Comparison of ENCODE assay signal across 8 cellular contexts in the genomic region with DNA sequence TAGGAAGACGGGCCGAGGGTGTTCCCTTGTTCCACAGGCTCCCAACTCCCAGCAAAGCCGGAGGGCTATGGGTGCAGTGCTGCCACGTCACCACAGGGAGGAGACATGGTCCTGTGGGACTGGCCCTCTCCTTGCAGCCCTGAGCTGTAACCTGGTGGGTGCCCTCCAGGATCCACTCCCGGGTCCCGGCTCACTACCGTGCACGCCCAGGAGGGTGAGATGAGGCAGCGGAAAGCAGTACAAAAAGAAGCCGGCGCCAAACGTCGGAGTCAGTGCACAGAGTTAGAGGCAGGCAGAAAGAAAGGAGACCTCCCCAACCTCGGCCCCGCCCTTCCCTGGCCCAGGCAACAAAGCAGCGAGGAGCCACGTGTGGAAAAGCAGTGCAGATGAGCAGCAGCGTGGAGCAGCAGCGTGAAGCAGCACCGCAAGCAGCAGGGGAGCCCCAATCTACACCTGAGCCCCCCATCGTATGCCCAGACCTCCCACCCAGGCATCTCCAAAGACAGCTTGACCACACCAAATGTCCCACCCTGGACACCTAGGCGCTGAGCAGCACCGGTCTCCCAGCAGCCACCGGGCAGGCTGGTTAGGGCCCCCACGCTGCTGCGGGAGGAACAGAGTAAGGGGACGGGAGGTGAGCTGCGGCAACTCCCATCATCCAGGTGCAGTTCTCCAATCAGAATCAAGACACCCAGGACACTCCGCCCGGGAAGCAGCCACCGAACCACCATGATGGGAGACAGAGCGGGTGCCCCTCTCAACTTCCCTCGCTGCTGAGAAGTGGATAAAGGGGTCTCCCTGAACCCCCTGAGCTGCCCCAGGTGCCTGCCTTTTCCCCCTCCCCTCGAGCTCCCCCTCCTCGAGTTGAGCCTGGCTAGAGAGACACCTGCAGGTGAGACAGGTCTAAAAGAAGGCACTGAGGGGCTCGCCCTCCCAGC. TPM values are rescaled to one million over a fixed set of nuclear protein-coding genes. Genes with fewer than 3 reads are reported as not detected.
DNase-seq lines count a peak whose midpoint lies in the region; ATAC-seq and TF ChIP-seq lines count a peak whose summit lies in the region.

No MANE protein-coding gene starts in this region.

- peak overlapping the region; percentile 47 for H3K27ac ChIP-seq in CD4-positive, CD25-positive, alpha-beta regulatory T cell (ENCODE audit: insufficient read depth, low read length, poor library complexity, severe bottlenecking)

- peaks cover 0 to 2% (median 0%) of the 10 kb centered on the region in 7 donors for H3K9me3 Mint-ChIP-seq in CD4-positive, CD25-positive, alpha-beta regulatory T cell
- H3K9me3 Mint-ChIP-seq in activated CD8-positive, alpha-beta memory T cell treated with anti-CD3 and anti-CD28 coated beads, Interleukin-2, amount 10 ng/mL, durations not matched to agents 7 days and 5 days (ENCODE audit: low read depth) = no peaks in the 10 kb centered on the region
- no peaks in the 10 kb centered on the region for H3K9me3 Mint-ChIP-seq in natural killer cell treated with Interleukin-12 subunit alpha and Interleukin-12 subunit beta and Interleukin-15 and Interleukin-18, amount 100 ng/mL, for 72 hours

- CTCF ChIA-PET in activated CD8-positive, alpha-beta memory T cell treated with anti-CD3 and anti-CD28 coated beads, Interleukin-2, amount 10 ng/mL, durations not matched to agents 7 days and 5 days (lab: Charles Lee) = interaction anchor here (0.6 to 2.9 kb wide), 33 partner anchors 10 to 348 kb away, joined by 3 to 63 read pairs (median 4); partner anchors contain the start of genes GLB1L3, IGSF9B and JAM3

- no peaks in the 10 kb centered on the region for H3K27me3 ChIP-seq in CD4-positive, CD25-positive, alpha-beta regulatory T cell (ENCODE audit: control insufficient read depth, insufficient read depth, low read length)

- no peaks in the 10 kb centered on the region for H3K27me3 Mint-ChIP-seq in CD4-positive, CD25-positive, alpha-beta regulatory T cell
- no peaks in the 10 kb centered on the region for H3K27me3 Mint-ChIP-seq in activated CD8-positive, alpha-beta memory T cell treated with anti-CD3 and anti-CD28 coated beads, Interleukin-2, amount 10 ng/mL, durations not matched to agents 7 days and 5 days
- peaks cover 0 to 2% of the 10 kb centered on the region in 2 donors for H3K27me3 Mint-ChIP-seq in natural killer cell treated with Interleukin-12 subunit alpha and Interleukin-12 subunit beta and Interleukin-15 and Interleukin-18, amount 100 ng/mL, for 72 hours

- H3K4me3 Mint-ChIP-seq in CD4-positive, CD25-positive, alpha-beta regulatory T cell = peak overlapping the region; percentile 65 to 95 (median 90)
- H3K4me3 Mint-ChIP-seq in activated CD8-positive, alpha-beta memory T cell treated with anti-CD3 and anti-CD28 coated beads, Interleukin-2, amount 10 ng/mL, durations not matched to agents 7 days and 5 days = peak overlapping the region; percentile 53
- peak overlapping the region; percentile 87 for H3K4me3 Mint-ChIP-seq in natural killer cell treated with Interleukin-12 subunit alpha and Interleukin-12 subunit beta and Interleukin-15 and Interleukin-18, amount 100 ng/mL, for 72 hours

- peak overlapping the region; percentile 79 to 93 (median 80) for H3K27ac Mint-ChIP-seq in CD4-positive, CD25-positive, alpha-beta regulatory T cell
- H3K27ac Mint-ChIP-seq in activated CD8-positive, alpha-beta memory T cell treated with anti-CD3 and anti-CD28 coated beads, Interleukin-2, amount 10 ng/mL, durations not matched to agents 7 days and 5 days = peak overlapping the region; percentile 78
- peak overlapping the region in 1 of 2 donors; percentile 20 for H3K27ac Mint-ChIP-seq in natural killer cell treated with Interleukin-12 subunit alpha and Interleukin-12 subunit beta and Interleukin-15 and Interleukin-18, amount 100 ng/mL, for 72 hours

- H3K4me1 Mint-ChIP-seq in CD4-positive, CD25-positive, alpha-beta regulatory T cell = peaks cover 5 to 22% (median 12%) of the 10 kb centered on the region in 4 donors
- H3K4me1 Mint-ChIP-seq in activated CD8-positive, alpha-beta memory T cell treated with anti-CD3 and anti-CD28 coated beads, Interleukin-2, amount 10 ng/mL, durations not matched to agents 7 days and 5 days = peaks cover 32% of the 10 kb centered on the region
- H3K4me1 Mint-ChIP-seq in natural killer cell treated with Interleukin-12 subunit alpha and Interleukin-12 subunit beta and Interleukin-15 and Interleukin-18, amount 100 ng/mL, for 72 hours (ENCODE audit: low read depth in 2 of 2) = peaks cover 9 to 14% of the 10 kb centered on the region in 2 donors

- peak overlapping the region; percentile 13 for H3K4me3 ChIP-seq in CD4-positive, CD25-positive, alpha-beta regulatory T cell (ENCODE audit: low read depth, low read length)
- no peak overlapping the region for H3K4me3 ChIP-seq in epithelial cell of esophagus (ENCODE audit: low read length)

- peaks cover 19% of the 10 kb centered on the region for H3K4me1 ChIP-seq in CD4-positive, CD25-positive, alpha-beta regulatory T cell (ENCODE audit: control insufficient read depth, insufficient read depth, low read length, poor library complexity, severe bottlenecking)

- H3K36me3 ChIP-seq in CD4-positive, CD25-positive, alpha-beta regulatory T cell (ENCODE audit: control insufficient read depth, insufficient read depth, low read length) = peaks cover 11% of the 10 kb centered on the region

- no peaks in the 10 kb centered on the region for H3K9me3 ChIP-seq in CD4-positive, CD25-positive, alpha-beta regulatory T cell (ENCODE audit: control insufficient read depth in 2 of 2, low read length in 2 of 2)

- peak; percentile 92 for TF ChIP-seq CTCF in epithelial cell of esophagus (IDR thresholded peaks at IDR 0.05; ENCODE audit: insufficient read depth, low read depth, low read length, missing control alignments)

- peaks cover 7% of the 10 kb centered on the region for H3K36me3 Mint-ChIP-seq in CD4-positive, CD25-positive, alpha-beta regulatory T cell
- H3K36me3 Mint-ChIP-seq in activated CD8-positive, alpha-beta memory T cell treated with anti-CD3 and anti-CD28 coated beads, Interleukin-2, amount 10 ng/mL, durations not matched to agents 7 days and 5 days = peaks cover 22% of the 10 kb centered on the region
- no peaks in the 10 kb centered on the region for H3K36me3 Mint-ChIP-seq in natural killer cell treated with Interleukin-12 subunit alpha and Interleukin-12 subunit beta and Interleukin-15 and Interleukin-18, amount 100 ng/mL, for 72 hours

- peak; percentile 78 to 83 for ATAC-seq in CD4-positive, CD25-positive, alpha-beta regulatory T cell (ENCODE audit: low read depth in 2 of 2)
- ATAC-seq in GM19351 (IDR thresholded peaks at IDR 0.05; ENCODE audit: unreplicated experiment) = peak; percentile 90
- ATAC-seq in HG03442 (IDR thresholded peaks at IDR 0.05; ENCODE audit: unreplicated experiment) = peak; percentile 79
- peak; percentile 70 for ATAC-seq in activated CD8-positive, alpha-beta memory T cell treated with anti-CD3 and anti-CD28 coated beads, Interleukin-2, amount 10 ng/mL, durations not matched to agents 7 days and 5 days
- ATAC-seq in natural killer cell treated with Interleukin-12 subunit alpha and Interleukin-12 subunit beta and Interleukin-15 and Interleukin-18, amount 100 ng/mL, for 72 hours = peak; percentile 64 to 73
- peak; percentile 47 for ATAC-seq in stimulated activated naive CD8-positive, alpha-beta T cell treated with anti-CD3 and anti-CD28 coated beads, Interleukin-15, Interleukin-2, amounts not matched to agents 100 U/mL and 50 U/mL, for 24 hours

- DNase-seq in CD4-positive, CD25-positive, alpha-beta regulatory T cell = peak; percentile 52 to 81 (median 63)
- peak; percentile 98 to 99 for DNase-seq in NCI-H526 (lab: John Stamatoyannopoulos, UW)
- peak; percentile 80 for DNase-seq in activated CD8-positive, alpha-beta memory T cell treated with anti-CD3 and anti-CD28 coated beads, Interleukin-2, amount 10 ng/mL, durations not matched to agents 7 days and 5 days
- peak; percentile 42 for DNase-seq in epithelial cell of esophagus (ENCODE audit: low read depth)
- no peak for DNase-seq in natural killer cell treated with Interleukin-12 subunit alpha and Interleukin-12 subunit beta and Interleukin-15 and Interleukin-18, amount 100 ng/mL, for 72 hours (ENCODE audit: low spot score)
- DNase-seq in stimulated activated naive CD8-positive, alpha-beta T cell treated with anti-CD3 and anti-CD28 coated beads, Interleukin-15, Interleukin-2, amounts not matched to agents 100 U/mL and 50 U/mL, for 24 hours = peak; percentile 75

RNA-seq across cellular contexts. Expression of gene IGSF9B, which starts 28.8 kb away (rescaled TPM):
- total RNA-seq in CD4-positive, CD25-positive, alpha-beta regulatory T cell = 40.0 TPM
- 1 to 10 TPM in 2 of 4 donors, under 1 TPM in 2; 0.65 to 2.9 (median 0.99) TPM for polyA plus RNA-seq in CD4-positive, CD25-positive, alpha-beta regulatory T cell
- 10 to 100 TPM; 19.6 to 34.5 TPM for total RNA-seq in activated CD8-positive, alpha-beta memory T cell treated with anti-CD3 and anti-CD28 coated beads, Interleukin-2, amount 10 ng/mL, durations not matched to agents 7 days and 5 days
- 1 to 10 TPM; 1.8 to 9.1 TPM for total RNA-seq in natural killer cell treated with Interleukin-12 subunit alpha and Interleukin-12 subunit beta and Interleukin-15 and Interleukin-18, amount 100 ng/mL, for 72 hours
